In genomic region chr3:25900171-25900570, GRCh38 we compare ENCODE assay signal across 29 cellular contexts.
"Had no signal": no experiment of that assay in that cellular context is flagged by ENCODE, and none has a peak within 500 bp of the region (broad histone marks: within the 10 kb centered on the region; RNA-seq: fewer than 3 reads in every experiment).

No MANE protein-coding gene starts in this region.

- H3K79me2 ChIP-seq: parathyroid adenoma had no signal

- H3K4me2 ChIP-seq: neural progenitor cell had no signal

- H3K27me3 ChIP-seq: neural progenitor cell, ovary, right lobe of liver, sigmoid colon, suprapubic skin, testis, tibial artery, transverse colon, upper lobe of right lung, uterus had no signal

- H3K4me1 Mint-ChIP-seq: stimulated activated effector memory CD8-positive, alpha-beta T cell treated with anti-CD3 and anti-CD28 coated beads, Interleukin-12 subunit alpha, Interleukin-12 subunit beta, amount 100 ng/mL, for 72 hours had no signal

- H3K9ac ChIP-seq: neural progenitor cell, parathyroid adenoma had no signal

- H3K4me3 Mint-ChIP-seq: natural killer cell; nephron; neural progenitor cell; stimulated activated effector memory CD8-positive, alpha-beta T cell treated with anti-CD3 and anti-CD28 coated beads, Interleukin-12 subunit alpha, Interleukin-12 subunit beta, amount 100 ng/mL, for 72 hours; stimulated activated naive CD8-positive, alpha-beta T cell treated with anti-CD3 and anti-CD28 coated beads, Interleukin-15, amount 100 ng/mL, for 72 hours; type B pancreatic cell had no signal

- H3K4me1 ChIP-seq: parathyroid adenoma, psoas muscle, right lobe of liver, suprapubic skin, testis, tibial artery, transverse colon, upper lobe of right lung, uterus had no signal

- H3K36me3 Mint-ChIP-seq: natural killer cell; neural progenitor cell; stimulated activated effector memory CD8-positive, alpha-beta T cell treated with anti-CD3 and anti-CD28 coated beads, Interleukin-12 subunit alpha, Interleukin-12 subunit beta, amount 100 ng/mL, for 72 hours; type B pancreatic cell had no signal

- H3K4me3 ChIP-seq: neural progenitor cell, ovary, psoas muscle, right lobe of liver, sigmoid colon, suprapubic skin, testis, tibial artery, transverse colon, upper lobe of right lung, uterus had no signal

- H3K36me3 ChIP-seq: neural progenitor cell, ovary, right lobe of liver, sigmoid colon, suprapubic skin, tibial artery, transverse colon, upper lobe of right lung, uterus had no signal

- DNase-seq: natural killer cell; occipital lobe; ovary; posterior cingulate gyrus; psoas muscle; right cardiac atrium; right lobe of liver; sigmoid colon; small intestine; stimulated activated CD4-positive, alpha-beta T cell treated with anti-CD3 and anti-CD28 coated beads, Interleukin-15, amount 100 ng/mL, for 24 hours; stimulated activated CD4-positive, alpha-beta T cell treated with anti-CD3 and anti-CD28 coated beads, Interleukin-2, amount 100 ng/mL, for 24 hours; stimulated activated CD4-positive, alpha-beta T cell treated with anti-CD3 and anti-CD28 coated beads, Interleukin-2, amount 100 ng/mL, for 48 hours; stimulated activated CD4-positive, alpha-beta T cell treated with anti-CD3 and anti-CD28 coated beads, Interleukin-4, amount 100 ng/mL, for 24 hours; stimulated activated naive CD4-positive, alpha-beta T cell; stimulated activated naive CD8-positive, alpha-beta T cell treated with anti-CD3 and anti-CD28 coated beads, Interleukin-15, amount 100 ng/mL, for 72 hours; stimulated activated naive CD8-positive, alpha-beta T cell treated with anti-CD3 and anti-CD28 coated beads, Interleukin-15, Interleukin-2, amounts not matched to agents 100 U/mL and 50 U/mL, for 24 hours; substantia nigra; testis; tibial artery; transverse colon; upper lobe of right lung; uterus had no signal

- ATAC-seq: psoas muscle; right cardiac atrium; stimulated activated effector memory CD8-positive, alpha-beta T cell treated with anti-CD3 and anti-CD28 coated beads, Interleukin-12 subunit alpha, Interleukin-12 subunit beta, amount 100 ng/mL, for 72 hours; stimulated activated naive CD8-positive, alpha-beta T cell treated with anti-CD3 and anti-CD28 coated beads, Interleukin-15, amount 100 ng/mL, for 72 hours; stimulated activated naive CD8-positive, alpha-beta T cell treated with anti-CD3 and anti-CD28 coated beads, Interleukin-15, Interleukin-2, amounts not matched to agents 100 U/mL and 50 U/mL, for 24 hours had no signal

- H3K27ac ChIP-seq: neural progenitor cell, ovary, parathyroid adenoma, psoas muscle, right lobe of liver, sigmoid colon, suprapubic skin, testis, tibial artery, transverse colon, upper lobe of right lung, uterus had no signal

- H3K27me3 Mint-ChIP-seq: progenitor cell of endocrine pancreas; stimulated activated naive CD8-positive, alpha-beta T cell treated with anti-CD3 and anti-CD28 coated beads, Interleukin-15, amount 100 ng/mL, for 72 hours had no signal

- H3K9me3 ChIP-seq: ovary, psoas muscle, right lobe of liver, sigmoid colon, suprapubic skin, testis, tibial artery, transverse colon, upper lobe of right lung, uterus had no signal

- H3K27ac Mint-ChIP-seq: natural killer cell; nephron; neural progenitor cell; progenitor cell of endocrine pancreas; stimulated activated effector memory CD8-positive, alpha-beta T cell treated with anti-CD3 and anti-CD28 coated beads, Interleukin-12 subunit alpha, Interleukin-12 subunit beta, amount 100 ng/mL, for 72 hours; stimulated activated naive CD8-positive, alpha-beta T cell treated with anti-CD3 and anti-CD28 coated beads, Interleukin-15, amount 100 ng/mL, for 72 hours; type B pancreatic cell had no signal

- H3K9me3 Mint-ChIP-seq: natural killer cell; nephron; neural progenitor cell; stimulated activated effector memory CD8-positive, alpha-beta T cell treated with anti-CD3 and anti-CD28 coated beads, Interleukin-12 subunit alpha, Interleukin-12 subunit beta, amount 100 ng/mL, for 72 hours; stimulated activated naive CD8-positive, alpha-beta T cell treated with anti-CD3 and anti-CD28 coated beads, Interleukin-15, amount 100 ng/mL, for 72 hours; type B pancreatic cell had no signal
